39 cellular contexts compared by ENCODE assay signal in genomic region chr17:20210614-20211013, GRCh38.
"Had no signal": no experiment of that assay in that cellular context is flagged by ENCODE, and none has a peak within 500 bp of the region (broad histone marks: within the 10 kb centered on the region; RNA-seq: fewer than 3 reads in every experiment).

No MANE protein-coding gene starts in this region.

- H3K4me3 Mint-ChIP-seq: activated CD4-positive, alpha-beta memory T cell treated with anti-CD3 and anti-CD28 coated beads, Interleukin-2, amount 10 ng/mL, durations not matched to agents 7 days and 5 days; activated CD4-positive, alpha-beta T cell treated with anti-CD3 and anti-CD28 coated beads for 36 hours; activated CD4-positive, alpha-beta T cell treated with anti-CD3 and anti-CD28 coated beads, Interleukin-2, amount 10 ng/mL, durations not matched to agents 7 days and 5 days; activated CD8-positive, alpha-beta memory T cell treated with anti-CD3 and anti-CD28 coated beads, Interleukin-2, amount 10 ng/mL, durations not matched to agents 7 days and 5 days; activated CD8-positive, alpha-beta T cell treated with anti-CD3 and anti-CD28 coated beads, Interleukin-2, amount 10 ng/mL, durations not matched to agents 7 days and 5 days; activated naive CD4-positive, alpha-beta T cell treated with anti-CD3 and anti-CD28 coated beads for 36 hours; activated naive CD8-positive, alpha-beta T cell treated with anti-CD3 and anti-CD28 coated beads for 36 hours; activated T-cell treated with anti-CD3 and anti-CD28 coated beads, Interleukin-2, amount 50 U/mL, for 24 hours; activated T-cell treated with anti-CD3 and anti-CD28 coated beads, Interleukin-2, amount 50 U/mL, for 72 hours; activated T-helper 1 cell treated with anti-CD3 and anti-CD28 coated beads, Interleukin-12 subunit alpha, Interleukin-12 subunit beta, Interleukin-2, Interleukin-4 antibody, amounts not matched to agents 30 ng/mL and 10 ng/mL and 1 ng/mL, durations not matched to agents 14 hours and 24 hours and 36 hours; activated T-helper 17 cell treated with anti-CD3 and anti-CD28 coated beads, Interleukin-2, amount 50 U/mL, for 72 hours; T-helper 1 cell treated with Interleukin-12 subunit alpha and Interleukin-12 subunit beta and Interleukin-4 antibody, amounts not matched to agents 30 μg/mL and 1 μg/mL, for 36 hours; T-helper 2 cell treated with Interferon-gamma antibody and Interleukin-4, amounts not matched to agents 5 μg/mL and 100 μg/mL, for 36 hours; WTC11 had no signal

- ATAC-seq: activated CD4-positive, alpha-beta T cell treated with anti-CD3 and anti-CD28 coated beads for 36 hours; activated CD4-positive, CD25-positive, alpha-beta regulatory T cell treated with anti-CD3 and anti-CD28 coated beads, Interleukin-2, amount 50 U/mL, for 24 hours; activated CD8-positive, alpha-beta memory T cell treated with anti-CD3 and anti-CD28 coated beads, Interleukin-2, amount 10 ng/mL, durations not matched to agents 7 days and 5 days; activated CD8-positive, alpha-beta T cell treated with anti-CD3 and anti-CD28 coated beads, Interleukin-2, amount 10 ng/mL, durations not matched to agents 7 days and 5 days; activated naive CD4-positive, alpha-beta T cell treated with anti-CD3 and anti-CD28 coated beads, Interleukin-2, amount 50 U/mL, for 72 hours; activated T-cell treated with anti-CD3 and anti-CD28 coated beads, Interleukin-2, amount 50 U/mL, for 72 hours; activated T-helper 17 cell treated with anti-CD3 and anti-CD28 coated beads, Interleukin-2, amount 50 U/mL, for 72 hours; body of pancreas; WTC11 had no signal

- H3K36me3 ChIP-seq: adrenal gland, brain microvascular endothelial cell, breast epithelium, WERI-Rb-1 had no signal

- H3K36me3 Mint-ChIP-seq: activated naive CD8-positive, alpha-beta T cell treated with anti-CD3 and anti-CD28 coated beads for 36 hours had no signal

- H3K27me3 Mint-ChIP-seq: activated CD4-positive, alpha-beta memory T cell treated with anti-CD3 and anti-CD28 coated beads, Interleukin-2, amount 10 ng/mL, durations not matched to agents 7 days and 5 days; activated CD4-positive, alpha-beta T cell treated with anti-CD3 and anti-CD28 coated beads for 36 hours; activated CD4-positive, alpha-beta T cell treated with anti-CD3 and anti-CD28 coated beads, Interleukin-2, amount 10 ng/mL, durations not matched to agents 7 days and 5 days; activated CD8-positive, alpha-beta memory T cell treated with anti-CD3 and anti-CD28 coated beads, Interleukin-2, amount 10 ng/mL, durations not matched to agents 7 days and 5 days; activated naive CD8-positive, alpha-beta T cell treated with anti-CD3 and anti-CD28 coated beads for 36 hours; activated T-cell treated with anti-CD3 and anti-CD28 coated beads, Interleukin-2, amount 50 U/mL, for 24 hours; activated T-helper 17 cell treated with anti-CD3 and anti-CD28 coated beads, Interleukin-2, amount 50 U/mL, for 72 hours had no signal

- H3K4me3 ChIP-seq: adrenal gland, body of pancreas, breast epithelium had no signal

- H3K9me3 Mint-ChIP-seq: activated CD4-positive, alpha-beta memory T cell treated with anti-CD3 and anti-CD28 coated beads, Interleukin-2, amount 10 ng/mL, durations not matched to agents 7 days and 5 days; activated CD4-positive, alpha-beta T cell treated with anti-CD3 and anti-CD28 coated beads, Interleukin-2, amount 10 ng/mL, durations not matched to agents 7 days and 5 days; activated naive CD4-positive, alpha-beta T cell treated with anti-CD3 and anti-CD28 coated beads for 36 hours; activated naive CD4-positive, alpha-beta T cell treated with anti-CD3 and anti-CD28 coated beads, Interleukin-2, amount 50 U/mL, for 72 hours; activated naive CD8-positive, alpha-beta T cell treated with anti-CD3 and anti-CD28 coated beads for 36 hours; activated T-cell treated with anti-CD3 and anti-CD28 coated beads, Interleukin-2, amount 50 U/mL, for 24 hours; activated T-cell treated with anti-CD3 and anti-CD28 coated beads, Interleukin-2, amount 50 U/mL, for 72 hours; activated T-helper 1 cell treated with anti-CD3 and anti-CD28 coated beads, Interleukin-12 subunit alpha, Interleukin-12 subunit beta, Interleukin-2, Interleukin-4 antibody, amounts not matched to agents 30 ng/mL and 10 ng/mL and 1 ng/mL, durations not matched to agents 14 hours and 24 hours and 36 hours; activated T-helper 17 cell treated with anti-CD3 and anti-CD28 coated beads, Interleukin-2, amount 50 U/mL, for 72 hours; T-helper 1 cell treated with Interleukin-12 subunit alpha and Interleukin-12 subunit beta and Interleukin-4 antibody, amounts not matched to agents 30 μg/mL and 1 μg/mL, for 36 hours; T-helper 2 cell treated with Interferon-gamma antibody and Interleukin-4, amounts not matched to agents 5 μg/mL and 100 μg/mL, for 36 hours had no signal

- H3K27ac ChIP-seq: adrenal gland, body of pancreas, brain microvascular endothelial cell, breast epithelium, WERI-Rb-1 had no signal

- H3K27ac Mint-ChIP-seq: activated CD4-positive, alpha-beta memory T cell treated with anti-CD3 and anti-CD28 coated beads, Interleukin-2, amount 10 ng/mL, durations not matched to agents 7 days and 5 days; activated CD4-positive, alpha-beta T cell treated with anti-CD3 and anti-CD28 coated beads for 36 hours; activated CD4-positive, alpha-beta T cell treated with anti-CD3 and anti-CD28 coated beads, Interleukin-2, amount 10 ng/mL, durations not matched to agents 7 days and 5 days; activated CD8-positive, alpha-beta memory T cell treated with anti-CD3 and anti-CD28 coated beads, Interleukin-2, amount 10 ng/mL, durations not matched to agents 7 days and 5 days; activated CD8-positive, alpha-beta T cell treated with anti-CD3 and anti-CD28 coated beads, Interleukin-2, amount 10 ng/mL, durations not matched to agents 7 days and 5 days; activated naive CD4-positive, alpha-beta T cell treated with anti-CD3 and anti-CD28 coated beads for 36 hours; activated naive CD4-positive, alpha-beta T cell treated with anti-CD3 and anti-CD28 coated beads, Interleukin-2, amount 50 U/mL, for 72 hours; activated naive CD8-positive, alpha-beta T cell treated with anti-CD3 and anti-CD28 coated beads for 36 hours; activated T-cell treated with anti-CD3 and anti-CD28 coated beads, Interleukin-2, amount 50 U/mL, for 24 hours; activated T-cell treated with anti-CD3 and anti-CD28 coated beads, Interleukin-2, amount 50 U/mL, for 72 hours; activated T-helper 1 cell treated with anti-CD3 and anti-CD28 coated beads, Interleukin-12 subunit alpha, Interleukin-12 subunit beta, Interleukin-2, Interleukin-4 antibody, amounts not matched to agents 30 ng/mL and 10 ng/mL and 1 ng/mL, durations not matched to agents 14 hours and 24 hours and 36 hours; activated T-helper 17 cell treated with anti-CD3 and anti-CD28 coated beads, Interleukin-2, amount 50 U/mL, for 72 hours; T-helper 1 cell treated with Interleukin-12 subunit alpha and Interleukin-12 subunit beta and Interleukin-4 antibody, amounts not matched to agents 30 μg/mL and 1 μg/mL, for 36 hours; T-helper 2 cell treated with Interferon-gamma antibody and Interleukin-4, amounts not matched to agents 5 μg/mL and 100 μg/mL, for 36 hours; WTC11 had no signal

- H3K9me3 ChIP-seq: adrenal gland, body of pancreas, breast epithelium had no signal

- H3K27me3 ChIP-seq: adrenal gland, brain microvascular endothelial cell, breast epithelium had no signal

- H3K4me1 ChIP-seq: adrenal gland, breast epithelium had no signal

- DNase-seq: activated CD4-positive, alpha-beta memory T cell treated with anti-CD3 and anti-CD28 coated beads, Interleukin-2, amount 10 ng/mL, durations not matched to agents 7 days and 5 days; activated CD4-positive, alpha-beta T cell treated with anti-CD3 and anti-CD28 coated beads for 1 hour; activated CD4-positive, alpha-beta T cell treated with anti-CD3 and anti-CD28 coated beads for 36 hours; activated CD4-positive, alpha-beta T cell treated with anti-CD3 and anti-CD28 coated beads for 48 hours; activated CD4-positive, alpha-beta T cell treated with anti-CD3 and anti-CD28 coated beads, Interleukin-2, amount 10 ng/mL, durations not matched to agents 7 days and 5 days; activated CD4-positive, alpha-beta T cell treated with anti-CD3 and anti-CD28 coated beads, Interleukin-2, amount 50 U/mL, for 48 hours; activated CD4-positive, CD25-positive, alpha-beta regulatory T cell; activated CD8-positive, alpha-beta memory T cell treated with anti-CD3 and anti-CD28 coated beads for 24 hours; activated CD8-positive, alpha-beta memory T cell treated with anti-CD3 and anti-CD28 coated beads, Interleukin-2, amount 10 ng/mL, durations not matched to agents 7 days and 5 days; activated CD8-positive, alpha-beta memory T cell treated with anti-CD3 and anti-CD28 coated beads, Interleukin-2, amount 50 U/mL, for 48 hours; activated CD8-positive, alpha-beta T cell treated with anti-CD3 and anti-CD28 coated beads, Interleukin-2, amount 10 ng/mL, durations not matched to agents 7 days and 5 days; activated effector memory CD4-positive, alpha-beta T cell treated with anti-CD3 and anti-CD28 coated beads, Interleukin-2, amount 50 U/mL, for 16 hours; activated gamma-delta T cell treated with Interleukin-2 at 50 U/mL for 16 hours; activated naive CD4-positive, alpha-beta T cell; activated naive CD4-positive, alpha-beta T cell treated with anti-CD3 and anti-CD28 coated beads for 36 hours; activated naive CD4-positive, alpha-beta T cell treated with anti-CD3 and anti-CD28 coated beads, Interleukin-2, amount 50 U/mL, for 16 hours; activated naive CD8-positive, alpha-beta T cell treated with anti-CD3 and anti-CD28 coated beads for 36 hours; activated T-cell treated with anti-CD3 and anti-CD28 coated beads, Interleukin-2, amount 50 U/mL, for 24 hours; activated T-cell treated with anti-CD3 and anti-CD28 coated beads, Interleukin-2, amount 50 U/mL, for 72 hours; adrenal gland; amniotic stem cell; aorta; body of pancreas; brain microvascular endothelial cell; central memory CD4-positive, alpha-beta T cell; T-helper 1 cell; T-helper 2 cell; T-helper 9 cell; WERI-Rb-1 had no signal

- FAIRE-seq: astrocyte, TTC549 had no signal
